Comparison of ENCODE assay signal across 9 cellular contexts in genomic region chr5:96781031-96781733, GRCh38. TPM values are rescaled to one million over a fixed set of nuclear protein-coding genes. Genes with fewer than 3 reads are reported as not detected.
A peak's percentile ranks its signal among the peaks of the same experiment; 100 is the strongest.
DNase-seq lines count a peak whose midpoint lies in the region; ATAC-seq and TF ChIP-seq lines count a peak whose summit lies in the region.
"Had no signal": no experiment of that assay in that cellular context is flagged by ENCODE, and none has a peak within 500 bp of the region (broad histone marks: within the 10 kb centered on the region; RNA-seq: fewer than 3 reads in every experiment).

No MANE protein-coding gene starts in this region.

- H3K4me3 Mint-ChIP-seq in MCF 10A (ENCODE audit: unreplicated experiment) (no peak overlapping the region), glutamatergic neuron (ENCODE audit: unreplicated experiment) (no peak overlapping the region)

- intact Hi-C loops in MCF 10A (cut with micrococcal nuclease): no loop called here

- peak; percentile 27 for DNase-seq in BJ (ENCODE audit: low read depth)
- peak; percentile 81 for DNase-seq in LoVo (ENCODE audit: low spot score)
- DNase-seq in MCF 10A (ENCODE audit: unreplicated experiment): peak; percentile 69
- DNase-seq in amygdala (lab: John Stamatoyannopoulos, UW): no peak
- no peak for DNase-seq in NCI-H2227 treated with DMSO at 0.1 percent for 48 hours (lab: John Stamatoyannopoulos, UW)
- DNase-seq in glutamatergic neuron: no peak
- DNase-seq: activated naive CD4-positive, alpha-beta T cell had no signal

- no peak for TF ChIP-seq CTCF in BJ (IDR thresholded peaks at IDR 0.05; ENCODE audit: insufficient read depth, low read depth, low read length)
- TF ChIP-seq CTCF in MCF 10A (IDR thresholded peaks at IDR 0.05; ENCODE audit: unreplicated experiment): no peak
- TF ChIP-seq CTCF in glutamatergic neuron (IDR thresholded peaks at IDR 0.05; ENCODE audit: partially characterized antibody, unreplicated experiment): no peak

- H3K27ac Mint-ChIP-seq in MCF 10A (ENCODE audit: low read depth, unreplicated experiment) (peak overlapping the region; percentile 76), glutamatergic neuron (ENCODE audit: unreplicated experiment) (no peak overlapping the region)

- peaks cover 5% of the 10 kb centered on the region for H3K36me3 ChIP-seq in BJ (ENCODE audit: control insufficient read depth, insufficient read depth, low read length)
- peaks cover 13% of the 10 kb centered on the region for H3K36me3 ChIP-seq in mucosa of stomach (ENCODE audit: control insufficient read depth, insufficient read depth, low read length)

- H3K27me3 Mint-ChIP-seq in MCF 10A (ENCODE audit: insufficient read depth, unreplicated experiment): no peaks in the 10 kb centered on the region
- no peaks in the 10 kb centered on the region for H3K27me3 Mint-ChIP-seq in glutamatergic neuron (ENCODE audit: unreplicated experiment)

- peak overlapping the region; percentile 7 for H3K9ac ChIP-seq in mucosa of stomach (ENCODE audit: low read length)

- ATAC-seq in HG03097 (IDR thresholded peaks at IDR 0.05; ENCODE audit: low FRiP score, unreplicated experiment): no peak

- POLR2A ChIA-PET in BJ (lab: Charles Lee) (interaction anchor here (0.6 kb wide), 1 partner anchor 34 kb away, joined by 4 read pairs; no protein-coding TSS in a partner anchor), MCF 10A (lab: Yijun Ruan, JAX) (interaction anchor here (0.7 to 2.9 kb wide), 10 partner anchors 9 to 449 kb away, joined by 3 to 13 read pairs (median 4); partner anchors contain the start of genes ERAP1, ERAP2 and LIX1)

- no peak overlapping the region for H3K4me3 ChIP-seq in BJ (ENCODE audit: low read depth, low read length)
- H3K4me3 ChIP-seq in mucosa of stomach (ENCODE audit: low read length): no peak overlapping the region

- no TSS peak for BruUV-seq in MCF 10A (replicated peaks; lab: Mats Ljungman, UMichigan)

- H3K27me3 ChIP-seq in BJ (ENCODE audit: control insufficient read depth, insufficient read depth, low read length) (no peaks in the 10 kb centered on the region), mucosa of stomach (ENCODE audit: control insufficient read depth, insufficient read depth, low read length) (no peaks in the 10 kb centered on the region)

- H3K9me3 ChIP-seq in mucosa of stomach (ENCODE audit: control insufficient read depth, low read length): no peaks in the 10 kb centered on the region

- H3K9me3 Mint-ChIP-seq in MCF 10A (ENCODE audit: unreplicated experiment): no peaks in the 10 kb centered on the region
- peaks cover 2% of the 10 kb centered on the region for H3K9me3 Mint-ChIP-seq in glutamatergic neuron (ENCODE audit: unreplicated experiment)

- peaks cover 10% of the 10 kb centered on the region for H3K4me1 ChIP-seq in mucosa of stomach (ENCODE audit: control insufficient read depth, insufficient read depth, low read length)

- H3K4me1 Mint-ChIP-seq in MCF 10A (ENCODE audit: insufficient read depth, unreplicated experiment) (peaks cover 18% of the 10 kb centered on the region), glutamatergic neuron (ENCODE audit: low read depth, unreplicated experiment) (no peaks in the 10 kb centered on the region)

- CTCF ChIA-PET in BJ (lab: Yijun Ruan, JAX) (interaction anchor here (0.7 to 1.1 kb wide), 3 partner anchors 16 to 26 kb away, joined by 3 to 4 read pairs (median 4); no protein-coding TSS in a partner anchor), MCF 10A (lab: Yijun Ruan, JAX) (interaction anchor here (0.5 to 2.9 kb wide), 5 partner anchors 50 to 381 kb away, joined by 3 to 10 read pairs (median 3); partner anchors contain the start of gene LIX1)

- H3K36me3 Mint-ChIP-seq in MCF 10A (ENCODE audit: insufficient read depth, unreplicated experiment): peaks cover 79% of the 10 kb centered on the region
- H3K36me3 Mint-ChIP-seq in glutamatergic neuron (ENCODE audit: unreplicated experiment): peaks cover 12% of the 10 kb centered on the region

RNA-seq across cellular contexts. Expression of gene ERAP1, which starts 26.6 kb away (rescaled TPM):
- polyA plus RNA-seq in BJ (2011; rRNA removed): 60.4 and 65.2 TPM in 2 replicates
- polyA minus RNA-seq in BJ (2011; rRNA and poly(A)+ RNA removed): 27.7 and 31.1 TPM in 2 replicates
- total RNA-seq in MCF 10A (2022): 23.2 and 26.3 TPM in 2 replicates
- 12.0 TPM for total RNA-seq in glutamatergic neuron (ENCODE audit: unreplicated experiment)

Comparison
In these comparisons a context has a peak if more than half of its experiments do, and no peak if none do; other contexts are left out.
1. DNase-seq: peak in BJ (single experiment), LoVo (single experiment) and MCF 10A (single experiment); none in amygdala (0 of 56), NCI-H2227 treated with DMSO at 0.1 percent for 48 hours (single experiment) and glutamatergic neuron (single experiment).